ENCODE assay signal across 8 cellular contexts in the genomic region with DNA sequence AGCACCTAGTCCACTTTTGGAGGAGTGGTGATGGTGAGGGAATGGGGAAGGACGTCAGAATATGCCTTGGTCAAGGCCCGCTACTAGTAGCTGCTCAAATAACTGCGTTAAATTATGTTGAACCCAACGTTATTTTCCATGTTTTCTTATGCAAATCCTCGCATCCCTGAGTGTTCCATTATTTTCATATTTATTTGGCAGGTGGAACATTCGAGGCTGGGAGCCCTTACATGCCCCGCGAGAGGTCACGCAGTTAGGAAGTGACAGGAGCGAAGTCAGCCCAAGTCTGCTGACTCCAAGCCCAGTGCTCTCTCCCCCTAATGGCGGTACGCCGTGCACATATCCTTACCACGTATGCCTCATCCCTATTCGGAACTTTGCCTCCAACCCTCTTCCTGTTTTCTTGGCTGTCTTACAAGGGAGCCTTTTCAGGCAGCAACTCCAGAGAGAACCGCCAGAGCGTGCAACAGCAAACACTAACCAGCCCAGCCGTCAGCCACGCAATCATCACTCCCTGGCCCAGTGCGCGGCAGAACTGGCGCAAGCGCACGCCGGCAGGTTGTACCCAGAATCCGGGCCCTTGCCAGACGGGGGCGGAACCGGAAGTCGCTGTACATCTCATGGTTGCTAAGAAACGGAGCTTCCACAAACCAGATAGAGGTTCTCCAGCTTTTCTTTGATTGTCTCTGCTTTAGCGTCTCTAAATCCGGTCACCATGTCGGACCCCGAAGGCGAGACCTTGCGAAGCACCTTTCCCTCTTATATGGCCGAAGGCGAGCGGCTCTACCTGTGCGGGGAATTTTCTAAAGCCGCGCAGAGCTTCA. TPM values are rescaled to one million over a fixed set of nuclear protein-coding genes. Genes with fewer than 3 reads are reported as not detected.
DNase-seq lines count a peak whose midpoint lies in the region; ATAC-seq, FAIRE-seq and TF ChIP-seq lines count a peak whose summit lies in the region.

A gene with protein sequence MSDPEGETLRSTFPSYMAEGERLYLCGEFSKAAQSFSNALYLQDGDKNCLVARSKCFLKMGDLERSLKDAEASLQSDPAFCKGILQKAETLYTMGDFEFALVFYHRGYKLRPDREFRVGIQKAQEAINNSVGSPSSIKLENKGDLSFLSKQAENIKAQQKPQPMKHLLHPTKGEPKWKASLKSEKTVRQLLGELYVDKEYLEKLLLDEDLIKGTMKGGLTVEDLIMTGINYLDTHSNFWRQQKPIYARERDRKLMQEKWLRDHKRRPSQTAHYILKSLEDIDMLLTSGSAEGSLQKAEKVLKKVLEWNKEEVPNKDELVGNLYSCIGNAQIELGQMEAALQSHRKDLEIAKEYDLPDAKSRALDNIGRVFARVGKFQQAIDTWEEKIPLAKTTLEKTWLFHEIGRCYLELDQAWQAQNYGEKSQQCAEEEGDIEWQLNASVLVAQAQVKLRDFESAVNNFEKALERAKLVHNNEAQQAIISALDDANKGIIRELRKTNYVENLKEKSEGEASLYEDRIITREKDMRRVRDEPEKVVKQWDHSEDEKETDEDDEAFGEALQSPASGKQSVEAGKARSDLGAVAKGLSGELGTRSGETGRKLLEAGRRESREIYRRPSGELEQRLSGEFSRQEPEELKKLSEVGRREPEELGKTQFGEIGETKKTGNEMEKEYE (plus strand): TSS at position 609 of the 824 bp plus-strand sequence. CDS start 107 bp downstream, at position 716.

- H4K20me1 ChIP-seq in keratinocyte (ENCODE audit: control insufficient read depth, extremely low read depth, insufficient read depth, low read length), result no peaks in the 10 kb centered on the region

- TF ChIP-seq CTCF in AG10803 (conservative IDR thresholded peaks at IDR 0.05; ENCODE audit: low read length) (peak; percentile 57), keratinocyte (optimal IDR thresholded peaks at IDR 0.05 in 1 of 3, IDR thresholded peaks at IDR 0.05 in 1 of 3, conservative IDR thresholded peaks at IDR 0.05 in 1 of 3; ENCODE audit: extremely low read depth in 1 of 3, insufficient read depth in 2 of 3, low read length in 3 of 3) (peak; percentile 48 to 64 (median 61))

- H3K4me2 ChIP-seq in keratinocyte (ENCODE audit: control insufficient read depth, extremely low read depth, insufficient read depth, low read depth, low read length), result peak within 1 kb of the TSS; percentile 95

- H3K9ac ChIP-seq in keratinocyte (ENCODE audit: control insufficient read depth, extremely low read depth, insufficient read depth, low read length), result peak within 1 kb of the TSS; percentile 67

- dilution Hi-C loops in keratinocyte (cut with MboI; ENCODE audit: extremely low pct_ligation_motif_present, low sequenced_read_pairs), result no loop called here

- H3K4me1 ChIP-seq in keratinocyte (ENCODE audit: control insufficient read depth, extremely low read depth, insufficient read depth, low read length), result peaks cover 9% of the 10 kb centered on the region

- peak within 1 kb of the TSS; percentile 98 for H2AFZ ChIP-seq in keratinocyte (ENCODE audit: control insufficient read depth, low read length)

- DNase-seq in AG10803 (ENCODE audit: low read depth) (peak; percentile 98), NCI-H345 treated with DMSO at 0.1 percent for 48 hours (lab: John Stamatoyannopoulos, UW; ENCODE audit: unreplicated experiment) (peak; percentile 94), cerebellar cortex (ENCODE audit: low spot score) (peak; percentile 97), keratinocyte (ENCODE audit: low read depth, low spot score) (peak; percentile 54)
- DNase-seq in activated CD4-positive, CD25-positive, alpha-beta regulatory T cell treated with anti-CD3 and anti-CD28 coated beads, Interleukin-2, amount 50 U/mL, for 16 hours (ENCODE audit: low read depth, low spot score), result peak; percentile 90
- DNase-seq in stimulated activated CD4-positive, alpha-beta T cell treated with anti-CD3 and anti-CD28 coated beads, Interleukin-12 subunit alpha, Interleukin-12 subunit beta, amount 100 ng/mL, for 48 hours (ENCODE audit: low read depth in 2 of 3, low spot score in 1 of 3), result peak; percentile 91 to 96 (median 94)

- H3K36me3 ChIP-seq in keratinocyte (ENCODE audit: control insufficient read depth in 2 of 2, extremely low read depth in 1 of 2, insufficient read depth in 2 of 2, low read length in 2 of 2), result no peaks in the 10 kb centered on the region

- peak within 1 kb of the TSS; percentile 72 for H3K27ac ChIP-seq in keratinocyte (ENCODE audit: control insufficient read depth, insufficient read depth, low read length)

- no peaks in the 10 kb centered on the region for H3K27me3 ChIP-seq in keratinocyte (ENCODE audit: control insufficient read depth, extremely low read depth, insufficient read depth, low read length)

- no peaks in the 10 kb centered on the region for H3K9me1 ChIP-seq in keratinocyte (ENCODE audit: control insufficient read depth, extremely low read depth, insufficient read depth, low read length)

- peak; percentile 93 for ATAC-seq in GM19023 (IDR thresholded peaks at IDR 0.05; ENCODE audit: unreplicated experiment)
- ATAC-seq in HG03280 (IDR thresholded peaks at IDR 0.05; ENCODE audit: unreplicated experiment), result peak; percentile 97

- H3K4me3 ChIP-seq in AG10803 (ENCODE audit: low read length) (peak within 1 kb of the TSS; percentile 75), keratinocyte (ENCODE audit: control insufficient read depth in 2 of 3, extremely low read depth in 1 of 3, insufficient read depth in 2 of 3, low read depth in 1 of 3, low read length in 3 of 3) (peak within 1 kb of the TSS; percentile 53 to 88 (median 78))

- FAIRE-seq in keratinocyte (lab: Jason Lieb, UNC), result peak; percentile 23

- H3K9me3 ChIP-seq in keratinocyte (ENCODE audit: control insufficient read depth, low read depth, low read length), result no peaks in the 10 kb centered on the region

- H3K79me2 ChIP-seq in keratinocyte (ENCODE audit: control insufficient read depth, insufficient read depth, low read length), result no peaks in the 10 kb centered on the region

RNA-seq across cellular contexts. Expression of the gene that starts here (rescaled TPM):
- polyA plus RNA-seq in keratinocyte, result 0.07 to 0.20 TPM (median 0.17 TPM) in 3 replicates
- 0.12 TPM for polyA plus RNA-seq in keratinocyte (2011; ENCODE audit: low read depth)
- 0.05 and 0.18 TPM in 2 replicates for polyA plus RNA-seq in keratinocyte (2011; cell fraction: cytosol; rRNA removed)
- polyA plus RNA-seq in keratinocyte (2011; cell fraction: nucleus; rRNA removed), result 0.20 and 0.27 TPM in 2 replicates
- polyA plus RNA-seq in keratinocyte (2012; ENCODE audit: low replicate concordance), result 0.18 TPM in 1 of 2 replicates, not detected in the other
- polyA minus RNA-seq in keratinocyte, result not detected in 3 replicates
- polyA minus RNA-seq in keratinocyte (2011; cell fraction: cytosol; rRNA and poly(A)+ RNA removed), result not detected
- not detected in 2 replicates for polyA minus RNA-seq in keratinocyte (2011; cell fraction: nucleus; rRNA and poly(A)+ RNA removed)

Comparison
In these comparisons a context has a peak if more than half of its experiments do, and no peak if none do; other contexts are left out.
1. Peak in every context shown above with its lines: DNase-seq, ATAC-seq, H3K4me3 ChIP-seq and H3K27ac ChIP-seq.
2. Peak in DNase-seq, H3K4me3 ChIP-seq, H3K27ac ChIP-seq, H3K9ac ChIP-seq and H3K4me2 ChIP-seq in keratinocyte; RNA of the gene not detected or under 1 TPM.